Comparison of ENCODE assay signal across 20 cellular contexts in genomic region chr12:82057770-82058169, GRCh38.
A peak's percentile ranks its signal among the peaks of the same experiment; 100 is the strongest.
DNase-seq lines count a peak whose midpoint lies in the region; FAIRE-seq and TF ChIP-seq lines count a peak whose summit lies in the region.
"Had no signal": no experiment of that assay in that cellular context is flagged by ENCODE, and none has a peak within 500 bp of the region (broad histone marks: within the 10 kb centered on the region; RNA-seq: fewer than 3 reads in every experiment).

No MANE protein-coding gene starts in this region.

- H3K27me3 Mint-ChIP-seq in activated CD4-positive, alpha-beta T cell treated with anti-CD3 and anti-CD28 coated beads, Interleukin-2, amount 10 ng/mL, durations not matched to agents 7 days and 5 days = no peaks in the 10 kb centered on the region
- H3K27me3 Mint-ChIP-seq: progenitor cell of endocrine pancreas had no signal

- H3K9me3 Mint-ChIP-seq in activated CD4-positive, alpha-beta T cell treated with anti-CD3 and anti-CD28 coated beads, Interleukin-2, amount 10 ng/mL, durations not matched to agents 7 days and 5 days = no peaks in the 10 kb centered on the region
- H3K9me3 Mint-ChIP-seq: activated naive CD4-positive, alpha-beta T cell treated with anti-CD3 and anti-CD28 coated beads for 36 hours had no signal

- DNase-seq in DMS53 (lab: John Stamatoyannopoulos, UW) (peak; percentile 62), DMS53 treated with DMSO at 0.1 percent for 48 hours (lab: John Stamatoyannopoulos, UW; ENCODE audit: unreplicated experiment) (no peak), RPMI8226 (peak; percentile 72), epithelial cell of proximal tubule (ENCODE audit: low read depth) (peak; percentile 31), renal cortical epithelial cell (ENCODE audit: low read depth) (peak; percentile 86), Kasumi-1 (lab: John Stamatoyannopoulos, UW) (no peak), D721Med (ENCODE audit: insufficient read length, low spot score) (no peak)
- DNase-seq in activated CD4-positive, alpha-beta T cell treated with anti-CD3 and anti-CD28 coated beads, Interleukin-2, amount 10 ng/mL, durations not matched to agents 7 days and 5 days = no peak
- DNase-seq: activated naive CD4-positive, alpha-beta T cell treated with anti-CD3 and anti-CD28 coated beads for 36 hours; aorta; cortex of kidney; foreskin melanocyte; KG1; naive thymus-derived CD4-positive, alpha-beta T cell; NCI-H1417; NCI-H2171 had no signal

- POLR2A ChIA-PET in activated CD4-positive, alpha-beta T cell treated with anti-CD3 and anti-CD28 coated beads, Interleukin-2, amount 10 ng/mL, durations not matched to agents 7 days and 5 days (lab: Charles Lee) = no interaction called here

- CTCF ChIA-PET in activated CD4-positive, alpha-beta T cell treated with anti-CD3 and anti-CD28 coated beads, Interleukin-2, amount 10 ng/mL, durations not matched to agents 7 days and 5 days (lab: Charles Lee) = no interaction called here

- FAIRE-seq in D721Med (lab: Jason Lieb, UNC) = no peak
- FAIRE-seq: endothelial cell of umbilical vein, GM12892 had no signal

- H3K4me1 Mint-ChIP-seq in activated CD4-positive, alpha-beta T cell treated with anti-CD3 and anti-CD28 coated beads, Interleukin-2, amount 10 ng/mL, durations not matched to agents 7 days and 5 days = no peaks in the 10 kb centered on the region
- H3K4me1 Mint-ChIP-seq: naive thymus-derived CD4-positive, alpha-beta T cell had no signal

- no peak overlapping the region for H3K27ac Mint-ChIP-seq in activated CD4-positive, alpha-beta T cell treated with anti-CD3 and anti-CD28 coated beads, Interleukin-2, amount 10 ng/mL, durations not matched to agents 7 days and 5 days
- H3K27ac Mint-ChIP-seq: activated naive CD4-positive, alpha-beta T cell treated with anti-CD3 and anti-CD28 coated beads for 36 hours; naive thymus-derived CD4-positive, alpha-beta T cell; progenitor cell of endocrine pancreas had no signal

- H3K4me3 Mint-ChIP-seq in activated CD4-positive, alpha-beta T cell treated with anti-CD3 and anti-CD28 coated beads, Interleukin-2, amount 10 ng/mL, durations not matched to agents 7 days and 5 days = no peak overlapping the region
- H3K4me3 Mint-ChIP-seq: activated naive CD4-positive, alpha-beta T cell treated with anti-CD3 and anti-CD28 coated beads for 36 hours; naive thymus-derived CD4-positive, alpha-beta T cell had no signal

- no peaks in the 10 kb centered on the region for H3K36me3 Mint-ChIP-seq in activated CD4-positive, alpha-beta T cell treated with anti-CD3 and anti-CD28 coated beads, Interleukin-2, amount 10 ng/mL, durations not matched to agents 7 days and 5 days (ENCODE audit: low read depth)
- H3K36me3 Mint-ChIP-seq: naive thymus-derived CD4-positive, alpha-beta T cell had no signal

- no peak overlapping the region for H3K4me3 ChIP-seq in epithelial cell of proximal tubule (ENCODE audit: low read depth, low read length)
- H3K4me3 ChIP-seq: lung had no signal

- no peak for TF ChIP-seq CTCF in epithelial cell of proximal tubule (conservative IDR thresholded peaks at IDR 0.05; ENCODE audit: low read depth, low read length)
- TF ChIP-seq CTCF in D721Med (IDR thresholded peaks at IDR 0.05; ENCODE audit: insufficient read depth, missing control alignments) = no peak

Comparison
In these comparisons a context has a peak if more than half of its experiments do, and no peak if none do; other contexts are left out.
1. DNase-seq: peak in DMS53 (single experiment), RPMI8226 (single experiment), epithelial cell of proximal tubule (single experiment) and renal cortical epithelial cell (single experiment); none in DMS53 treated with DMSO at 0.1 percent for 48 hours (single experiment), Kasumi-1 (0 of 2), D721Med (single experiment) and activated CD4-positive, alpha-beta T cell treated with anti-CD3 and anti-CD28 coated beads, Interleukin-2, amount 10 ng/mL, durations not matched to agents 7 days and 5 days (single experiment).